ENCODE assay signal across 15 cellular contexts in the genomic region with DNA sequence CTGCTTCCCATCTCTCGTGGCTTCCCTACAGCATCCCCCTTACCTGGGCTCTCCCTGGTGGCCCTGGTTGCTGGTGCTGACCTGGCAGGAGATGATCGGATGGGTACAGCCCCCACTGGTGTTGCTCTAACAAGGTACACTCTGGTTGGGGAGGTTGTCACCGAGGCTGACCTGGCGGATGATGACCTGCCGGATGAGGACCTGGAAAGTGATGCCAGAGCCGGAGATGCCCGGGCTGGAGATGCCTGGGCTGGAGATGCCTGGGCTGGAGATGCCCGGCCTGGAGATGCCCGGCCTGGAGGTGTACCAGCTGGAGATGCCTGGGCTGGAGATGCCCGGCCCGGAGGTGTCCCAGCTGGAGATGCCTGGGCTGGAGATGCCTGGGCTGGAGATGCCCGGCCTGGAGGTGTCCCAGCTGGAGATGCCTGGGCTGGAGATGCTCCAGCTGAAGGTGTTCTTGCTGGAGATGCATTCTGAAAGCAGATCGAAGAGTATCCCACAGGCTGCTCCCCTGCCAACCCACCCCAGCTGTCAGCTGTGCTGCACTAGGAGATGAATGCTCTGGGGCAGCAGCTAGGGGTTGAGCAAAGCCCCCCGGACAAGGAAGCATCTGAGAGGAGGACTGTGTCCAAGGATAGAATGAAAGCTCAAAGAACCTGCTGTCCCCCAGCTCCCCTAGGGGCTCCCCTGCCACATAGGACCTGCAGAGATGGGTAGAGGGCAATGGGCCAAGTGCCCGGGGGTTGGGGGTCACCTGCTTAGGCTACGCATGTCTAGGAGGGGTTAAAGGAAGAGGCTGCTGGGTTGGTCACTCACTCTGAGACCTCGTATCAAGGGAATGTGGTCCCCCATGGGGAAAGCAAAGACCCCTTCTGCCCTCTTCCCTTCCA. TPM values are rescaled to one million over a fixed set of nuclear protein-coding genes. Genes with fewer than 3 reads are reported as not detected.
"Had no signal": no experiment of that assay in that cellular context is flagged by ENCODE, and none has a peak within 500 bp of the region (broad histone marks: within the 10 kb centered on the region; RNA-seq: fewer than 3 reads in every experiment).

No MANE protein-coding gene starts in this region.

- H3K36me3 ChIP-seq: gastroesophageal sphincter, left lung, neutrophil, SJSA1 had no signal

- H3K27me3 ChIP-seq: gastroesophageal sphincter, hepatocyte, left lung, neutrophil, SJSA1 had no signal

- H3K36me3 Mint-ChIP-seq: memory B cell had no signal

- H3K27ac Mint-ChIP-seq: activated CD4-positive, alpha-beta T cell treated with anti-CD3 and anti-CD28 coated beads, Interleukin-2, amount 10 ng/mL, durations not matched to agents 7 days and 5 days; T-helper 2 cell treated with Interferon-gamma antibody and Interleukin-4, amounts not matched to agents 5 μg/mL and 100 μg/mL, for 36 hours had no signal

- H3K9me3 Mint-ChIP-seq: activated B cell treated with CpG ODN at 0.5 μM for 24 hours; activated CD4-positive, alpha-beta T cell treated with anti-CD3 and anti-CD28 coated beads, Interleukin-2, amount 10 ng/mL, durations not matched to agents 7 days and 5 days; memory B cell; naive thymus-derived CD8-positive, alpha-beta T cell; T-helper 2 cell treated with Interferon-gamma antibody and Interleukin-4, amounts not matched to agents 5 μg/mL and 100 μg/mL, for 36 hours had no signal

- H3K27me3 Mint-ChIP-seq: activated B cell treated with CpG ODN at 0.5 μM for 24 hours; activated CD4-positive, alpha-beta T cell treated with anti-CD3 and anti-CD28 coated beads, Interleukin-2, amount 10 ng/mL, durations not matched to agents 7 days and 5 days; memory B cell had no signal

- H3K27ac ChIP-seq: dorsolateral prefrontal cortex, gastroesophageal sphincter, hepatocyte, left lung, neutrophil, SJSA1, skin epidermis had no signal

- H3K9me3 ChIP-seq: gastroesophageal sphincter, left lung, neutrophil, SJSA1 had no signal

- DNase-seq: activated B cell treated with CpG ODN at 0.5 μM for 24 hours; activated CD4-positive, alpha-beta T cell treated with anti-CD3 and anti-CD28 coated beads, Interleukin-2, amount 10 ng/mL, durations not matched to agents 7 days and 5 days; activated gamma-delta T cell; aorta; SW 1271 had no signal

- H3K4me3 ChIP-seq: dorsolateral prefrontal cortex, gastroesophageal sphincter, hepatocyte, left lung, SJSA1, skin epidermis had no signal

- ATAC-seq: gastroesophageal sphincter; naive thymus-derived CD8-positive, alpha-beta T cell had no signal

- H3K4me1 ChIP-seq: gastroesophageal sphincter, left lung, SJSA1 had no signal

- H3K4me3 Mint-ChIP-seq: activated CD4-positive, alpha-beta T cell treated with anti-CD3 and anti-CD28 coated beads, Interleukin-2, amount 10 ng/mL, durations not matched to agents 7 days and 5 days; memory B cell; naive thymus-derived CD8-positive, alpha-beta T cell; T-helper 2 cell treated with Interferon-gamma antibody and Interleukin-4, amounts not matched to agents 5 μg/mL and 100 μg/mL, for 36 hours had no signal

RNA-seq across cellular contexts. Expression of a gene that starts 10.6 kb away (rescaled TPM):
- total RNA-seq: SJSA1 had no signal

RNA-seq across cellular contexts. Expression of a gene that starts 42.2 kb away (rescaled TPM):
- total RNA-seq: activated B cell treated with CpG ODN at 0.5 μM for 24 hours; activated CD4-positive, alpha-beta T cell treated with anti-CD3 and anti-CD28 coated beads, Interleukin-2, amount 10 ng/mL, durations not matched to agents 7 days and 5 days; naive thymus-derived CD8-positive, alpha-beta T cell had no signal
